In genomic region chr3:151227438-151228290, GRCh38 we compare ENCODE assay signal across 8 cellular contexts. TPM values are rescaled to one million over a fixed set of nuclear protein-coding genes. Genes with fewer than 3 reads are reported as not detected.
DNase-seq lines count a peak whose midpoint lies in the region; ATAC-seq and TF ChIP-seq lines count a peak whose summit lies in the region.

No MANE protein-coding gene starts in this region.

- TF ChIP-seq CTCF in GM13976 (IDR thresholded peaks at IDR 0.05; ENCODE audit: borderline replicate concordance, control extremely low read depth, extremely low read depth, insufficient read depth, missing control alignments) = peak; percentile 77

- in situ Hi-C loops in GM13976 (cut with MboI; ENCODE audit: low sequenced_read_pairs, unreplicated experiment) = loop anchor here (5.0 to 10.0 kb wide), 2 partner anchors 55 to 63 kb away; no protein-coding TSS in a partner anchor

- peak; percentile 88 for ATAC-seq in HG02870 (IDR thresholded peaks at IDR 0.05; ENCODE audit: unreplicated experiment)

- DNase-seq in A172 (ENCODE audit: low spot score) (peak; percentile 75), GM13976 (ENCODE audit: low spot score) (peak; percentile 71), NCI-H187 treated with DMSO at 0.1 percent for 48 hours (lab: John Stamatoyannopoulos, UW) (peak; percentile 3), kidney tubule cell (ENCODE audit: low spot score) (peak; percentile 73)
- DNase-seq in activated CD4-positive, CD25-positive, alpha-beta regulatory T cell treated with anti-CD3 and anti-CD28 coated beads, Interleukin-2, amount 50 U/mL, for 16 hours (ENCODE audit: low read depth, low spot score) = peak; percentile 56
- peak; percentile 72 for DNase-seq in central memory CD4-positive, alpha-beta T cell
- peak; percentile 60 to 77 for DNase-seq in stimulated activated CD4-positive, alpha-beta T cell treated with anti-CD3 and anti-CD28 coated beads, Interleukin-1b, Interleukin-23, amount 100 ng/mL, for 4 hours (ENCODE audit: low read depth in 2 of 2)

RNA-seq across cellular contexts. Expression of gene GPR171, which starts 24.6 kb away (rescaled TPM):
- total RNA-seq in A172 (2014; rRNA removed; shearing (Covaris generic)) = not detected in 2 replicates

RNA-seq across cellular contexts. Expression of gene P2RY14, which starts 50.7 kb away (rescaled TPM):
- 0.03 and 0.05 TPM in 2 replicates for total RNA-seq in A172 (2014; rRNA removed; shearing (Covaris generic))

Comparison
In these comparisons a context has a peak if more than half of its experiments do, and no peak if none do; other contexts are left out.
1. Peak in every context shown above with its lines: DNase-seq and ATAC-seq.
2. DNase-seq: peak in every context shown above with its lines; median percentile 75 in A172; 73 in kidney tubule cell; 72 in central memory CD4-positive, alpha-beta T cell; 71 in GM13976; 68 in stimulated activated CD4-positive, alpha-beta T cell treated with anti-CD3 and anti-CD28 coated beads, Interleukin-1b, Interleukin-23, amount 100 ng/mL, for 4 hours; 56 in activated CD4-positive, CD25-positive, alpha-beta regulatory T cell treated with anti-CD3 and anti-CD28 coated beads, Interleukin-2, amount 50 U/mL, for 16 hours; 3 in NCI-H187 treated with DMSO at 0.1 percent for 48 hours.